Comparison of ENCODE assay signal across 31 cellular contexts in genomic region chr1:110581637-110582036, GRCh38. TPM values are rescaled to one million over a fixed set of nuclear protein-coding genes. Genes with fewer than 3 reads are reported as not detected.
A peak's percentile ranks its signal among the peaks of the same experiment; 100 is the strongest.
DNase-seq lines count a peak whose midpoint lies in the region; ATAC-seq, FAIRE-seq and TF ChIP-seq lines count a peak whose summit lies in the region.
"Had no signal": no experiment of that assay in that cellular context is flagged by ENCODE, and none has a peak within 500 bp of the region (broad histone marks: within the 10 kb centered on the region; RNA-seq: fewer than 3 reads in every experiment).

No MANE protein-coding gene starts in this region.

- no peak overlapping the region for H2AFZ ChIP-seq in K562 (ENCODE audit: low read depth, low read length)

- no peaks in the 10 kb centered on the region for H4K20me1 ChIP-seq in K562 (replicated peaks; ENCODE audit: control insufficient read depth, insufficient read depth, low read length)
- H4K20me1 ChIP-seq: BLaER1 treated with 17β-estradiol and CSF1 and Interleukin-3, amounts not matched to agents 10 nM and 100 nM had no signal

- H3K9ac ChIP-seq in K562 (ENCODE audit: insufficient read depth in 1 of 2, low read depth in 2 of 2, low read length in 2 of 2): no peak overlapping the region
- H3K9ac ChIP-seq: BLaER1 treated with 17β-estradiol and CSF1 and Interleukin-3, amounts not matched to agents 10 nM and 100 nM had no signal

- no peak for TF ChIP-seq EP300 in K562 (IDR thresholded peaks at IDR 0.05; ENCODE audit: low read length)

- WGBS in K562 (ENCODE audit: insufficient coverage, low coverage, missing lambda C conversion rate): 0% methylated on average over 5 of the region's 5 CpGs

- H3K4me3 Mint-ChIP-seq in T-cell: no peak overlapping the region
- H3K4me3 Mint-ChIP-seq: activated CD8-positive, alpha-beta T cell treated with anti-CD3 and anti-CD28 coated beads, Interleukin-2, amount 10 ng/mL, durations not matched to agents 7 days and 5 days had no signal

- H3K36me3 Mint-ChIP-seq in T-cell: no peaks in the 10 kb centered on the region

- H3K4me3 ChIP-seq in K562: no peak overlapping the region
- H3K4me3 ChIP-seq: BLaER1 treated with 17β-estradiol and CSF1 and Interleukin-3, amounts not matched to agents 10 nM and 100 nM; lung; MG63; pancreas had no signal

- in situ Hi-C loops in K562 (cut with MboI): no loop called here

- no peak overlapping the region for H3K27ac Mint-ChIP-seq in T-cell
- H3K27ac Mint-ChIP-seq: activated CD8-positive, alpha-beta T cell treated with anti-CD3 and anti-CD28 coated beads, Interleukin-2, amount 10 ng/mL, durations not matched to agents 7 days and 5 days had no signal

- H3K27me3 Mint-ChIP-seq in T-cell: peaks cover 14 to 19% of the 10 kb centered on the region in 2 donors

- no peaks in the 10 kb centered on the region for H3K36me3 ChIP-seq in K562 (ENCODE audit: control insufficient read depth, insufficient read depth, low read length)
- H3K36me3 ChIP-seq: BLaER1 treated with 17β-estradiol and CSF1 and Interleukin-3, amounts not matched to agents 10 nM and 100 nM; MG63; pancreas had no signal

- peaks cover 7 to 47% of the 10 kb centered on the region in 2 experiments; a peak in 4 of 5 replicates for H3K27me3 ChIP-seq in K562 (ENCODE audit: control insufficient read depth in 2 of 2, insufficient read depth in 2 of 2, low read length in 2 of 2)
- H3K27me3 ChIP-seq: BLaER1 treated with 17β-estradiol and CSF1 and Interleukin-3, amounts not matched to agents 10 nM and 100 nM had no signal

- no peaks in the 10 kb centered on the region for H3K9me3 Mint-ChIP-seq in T-cell

- ATAC-seq in K562: no peak
- ATAC-seq in T-cell (replicated peaks in 1 of 4): no peak
- ATAC-seq: activated CD8-positive, alpha-beta T cell treated with anti-CD3 and anti-CD28 coated beads, Interleukin-2, amount 10 ng/mL, durations not matched to agents 7 days and 5 days; HepG2; sciatic nerve had no signal

- no TSS peak for BruUV-seq in K562 (replicated peaks; lab: Mats Ljungman, UMichigan)

- no peaks in the 10 kb centered on the region for H3K9me3 ChIP-seq in K562 (replicated peaks; ENCODE audit: control insufficient read depth, insufficient read depth, low read depth, low read length)
- H3K9me3 ChIP-seq: MG63, pancreas had no signal

- no peak overlapping the region for H3K27ac ChIP-seq in K562 (ENCODE audit: extremely low read depth, low read depth, low read length)
- H3K27ac ChIP-seq: BLaER1 treated with 17β-estradiol and CSF1 and Interleukin-3, amounts not matched to agents 10 nM and 100 nM; epithelial cell of prostate; HL-60; pancreas had no signal

- no peak for TF ChIP-seq POLR2A in K562 (conservative IDR thresholded peaks at IDR 0.05)

- no peaks in the 10 kb centered on the region for H3K4me1 ChIP-seq in K562 (replicated peaks in 1 of 2; ENCODE audit: control insufficient read depth in 2 of 2, insufficient read depth in 2 of 2, low read length in 2 of 2)
- H3K4me1 ChIP-seq: BLaER1 treated with 17β-estradiol and CSF1 and Interleukin-3, amounts not matched to agents 10 nM and 100 nM; pancreas had no signal

- no peaks in the 10 kb centered on the region for H3K79me2 ChIP-seq in K562 (ENCODE audit: control insufficient read depth, insufficient read depth, low read length)

- intact Hi-C loops in K562 (cut with micrococcal nuclease): no loop called here

- no peak overlapping the region for H3K4me2 ChIP-seq in K562 (ENCODE audit: insufficient read depth, low read length)
- H3K4me2 ChIP-seq: BLaER1 treated with 17β-estradiol and CSF1 and Interleukin-3, amounts not matched to agents 10 nM and 100 nM had no signal

- no peak for FAIRE-seq in K562 (lab: Jason Lieb, UNC)
- FAIRE-seq: D721Med, H1, HepG2, keratinocyte, pancreas, TTC549 had no signal

- TF ChIP-seq CTCF in K562 (IDR thresholded peaks at IDR 0.05 in 2 of 3, conservative IDR thresholded peaks at IDR 0.05 in 1 of 3; ENCODE audit: insufficient read depth in 2 of 3, low read depth in 1 of 3, low read length in 3 of 3): no peak

- no peaks in the 10 kb centered on the region for H3K4me1 Mint-ChIP-seq in T-cell

- peak; percentile 82 for DNase-seq in ELF-1 (ENCODE audit: low read depth, low spot score)
- no peak for DNase-seq in K562 (ENCODE audit: extremely low read depth in 1 of 4, low spot score in 3 of 4)
- peak in 26 of 51 donors; percentile 11 to 90 (median 48) for DNase-seq in hypothalamus (lab: John Stamatoyannopoulos, UW)
- DNase-seq in occipital lobe (lab: John Stamatoyannopoulos, UW): peak; percentile 44
- DNase-seq in T-cell: no peak
- DNase-seq in glomerular visceral epithelial cell (ENCODE audit: extremely low spot score): no peak
- no peak for DNase-seq in GM03348 (ENCODE audit: low spot score)
- no peak for DNase-seq in OCI-M1 (lab: John Stamatoyannopoulos, UW)
- DNase-seq: ACHN; activated CD4-positive, CD25-positive, alpha-beta regulatory T cell treated with anti-CD3 and anti-CD28 coated beads, Interleukin-2, amount 50 U/mL, for 72 hours; activated CD8-positive, alpha-beta T cell treated with anti-CD3 and anti-CD28 coated beads, Interleukin-2, amount 10 ng/mL, durations not matched to agents 7 days and 5 days; activated gamma-delta T cell treated with Interleukin-2 at 50 U/mL for 16 hours; EL; MG63; NCI-H146; NCI-H2171 treated with DMSO at 0.1 percent for 48 hours; pancreas; SHP77; stimulated activated CD4-positive, alpha-beta T cell treated with anti-CD3 and anti-CD28 coated beads, Interleukin-15, amount 100 ng/mL, for 24 hours; T-helper 1 cell had no signal

- CTCF ChIA-PET in K562 (lab: Yijun Ruan, JAX; ENCODE audit: low intra/inter-chr PET ratio): no interaction called here
- CTCF ChIA-PET in T-cell (lab: Charles Lee): no interaction called here

- no peak for TF ChIP-seq RAD21 in K562 (CRISPR knock-in tag; conservative IDR thresholded peaks at IDR 0.05 in 1 of 2, IDR thresholded peaks at IDR 0.05 in 1 of 2)

- POLR2A ChIA-PET in K562 (lab: Yijun Ruan, JAX): interaction anchor here (0.6 to 0.7 kb wide), 2 partner anchors 9 to 145 kb away, joined by 3 to 4 read pairs; no protein-coding TSS in a partner anchor
- POLR2A ChIA-PET in T-cell (lab: Charles Lee): no interaction called here

- H3K9me1 ChIP-seq in K562 (ENCODE audit: control insufficient read depth, insufficient read depth, low read length): no peaks in the 10 kb centered on the region

TF ChIP-seq in K562, 482 proteins besides CTCF, POLR2A, EP300 and RAD21:
- TF ChIP-seq USF2 (CRISPR knock-in tag; IDR thresholded peaks at IDR 0.05) (peak; percentile 52; the same call in 1 of the 2 replicates), IRF2 (CRISPR knock-in tag; IDR thresholded peaks at IDR 0.05) (no peak), ZFP36 (IDR thresholded peaks at IDR 0.05; ENCODE audit: low read depth, low read length, partially characterized antibody) (no peak), FIP1L1 (IDR thresholded peaks at IDR 0.05; ENCODE audit: low read depth, low read length, poor library complexity, severe bottlenecking) (no peak), THRAP3 (IDR thresholded peaks at IDR 0.05; ENCODE audit: borderline replicate concordance) (no peak), ELF4 (CRISPR knock-in tag; IDR thresholded peaks at IDR 0.05) (no peak), HNRNPUL1 (IDR thresholded peaks at IDR 0.05; ENCODE audit: low read length) (no peak), PKNOX1 (IDR thresholded peaks at IDR 0.05) (peak; percentile 77), OTX1 (CRISPR knock-in tag; IDR thresholded peaks at IDR 0.05) (no peak), RFX7 (CRISPR knock-in tag; IDR thresholded peaks at IDR 0.05) (no peak), ZNF282 (CRISPR knock-in tag; IDR thresholded peaks at IDR 0.05) (no peak), ZNF124 (CRISPR knock-in tag; IDR thresholded peaks at IDR 0.05) (no peak), ZFP30 (CRISPR knock-in tag; IDR thresholded peaks at IDR 0.05; ENCODE audit: borderline replicate concordance) (no peak), TCF3 (CRISPR knock-in tag; IDR thresholded peaks at IDR 0.05) (no peak)

RNA-seq across cellular contexts. Expression of gene KCNA2, which starts 24.5 kb away (rescaled TPM):
- total RNA-seq in K562 (2011; cell fraction: chromatin; rRNA removed; ENCODE audit: low replicate concordance): not detected in 2 replicates
- total RNA-seq in K562 (2011; cell fraction: nucleolus; rRNA removed): not detected in 2 replicates
- not detected in 2 replicates for total RNA-seq in K562 (2011; cell fraction: nucleoplasm; rRNA removed)
- total RNA-seq in K562 (2014; rRNA removed) (not detected in 2 replicates), K562 (2014; rRNA removed; fragmentation: Illumina TruSeq; extraction: Trizol) (not detected in 2 replicates), K562 (2015; rRNA removed; fragmentation: Illumina TruSeq; extraction: Trizol) (not detected in 2 replicates), K562 (2021) (not detected in 2 replicates), occipital lobe (7.0 TPM), T-cell (1 to 10 TPM in 2 of 5 donors, under 1 TPM in 3; 0.46 to 2.7 (median 0.93) TPM)
- polyA plus RNA-seq in K562 (2011; rRNA removed) (not detected in 2 replicates), K562 (2014; fragmentation: Illumina TruSeq; extraction: Trizol) (not detected in 2 replicates), K562 (2014; fragmentation: Nextera tagmentation; extraction: Ambion mirVana) (not detected), K562 (2014; rRNA removed) (not detected in 2 replicates)
- not detected in 2 replicates for polyA plus RNA-seq in K562 (2011; cell fraction: cytosol; rRNA removed)
- not detected in 2 replicates for polyA plus RNA-seq in K562 (2011; cell fraction: nucleus; rRNA removed)
- not detected in 2 replicates for polyA plus RNA-seq in K562 (2012)
- polyA minus RNA-seq in K562 (2011; rRNA and poly(A)+ RNA removed): not detected in 2 replicates
- polyA minus RNA-seq in K562 (2011; cell fraction: cytosol; rRNA and poly(A)+ RNA removed): not detected in 2 replicates
- polyA minus RNA-seq in K562 (2011; cell fraction: nucleus; rRNA and poly(A)+ RNA removed): not detected in 2 replicates
- total RNA-seq: HepG2, myocyte had no signal
- polyA plus RNA-seq: HepG2 had no signal

Comparison
In these comparisons a context has a peak if more than half of its experiments do, and no peak if none do; other contexts are left out.
1. DNase-seq: peak in ELF-1 (single experiment), hypothalamus (26 of 51) and occipital lobe (single experiment); none in K562 (0 of 4), T-cell (0 of 34), glomerular visceral epithelial cell (single experiment), GM03348 (single experiment) and OCI-M1 (single experiment).